In genomic region chrX:44246826-44247225, GRCh38 we compare ENCODE assay signal across 10 cellular contexts.
"Had no signal": no experiment of that assay in that cellular context is flagged by ENCODE, and none has a peak within 500 bp of the region (broad histone marks: within the 10 kb centered on the region; RNA-seq: fewer than 3 reads in every experiment).

No MANE protein-coding gene starts in this region.

- FAIRE-seq: H1, H54, HepG2 had no signal

- H3K36me3 Mint-ChIP-seq: IgD-negative memory B cell had no signal

- DNase-seq: H9, HCEC 1CT, KBM-7 had no signal

- H2AFZ ChIP-seq: GM23338 had no signal

- H3K9me3 Mint-ChIP-seq: GM23338, IgD-negative memory B cell had no signal

- H3K9ac ChIP-seq: KMS-11 had no signal

- H3K4me2 ChIP-seq: GM23338, KMS-11 had no signal

- H3K27ac Mint-ChIP-seq: GM23338, H9, IgD-negative memory B cell had no signal

- H3K27ac ChIP-seq: HL-60, KMS-11 had no signal

- H3K4me3 Mint-ChIP-seq: GM23338, H9, IgD-negative memory B cell had no signal

- H3K4me3 ChIP-seq: GM23338 had no signal
